9 cellular contexts compared by ENCODE assay signal in the genomic region with DNA sequence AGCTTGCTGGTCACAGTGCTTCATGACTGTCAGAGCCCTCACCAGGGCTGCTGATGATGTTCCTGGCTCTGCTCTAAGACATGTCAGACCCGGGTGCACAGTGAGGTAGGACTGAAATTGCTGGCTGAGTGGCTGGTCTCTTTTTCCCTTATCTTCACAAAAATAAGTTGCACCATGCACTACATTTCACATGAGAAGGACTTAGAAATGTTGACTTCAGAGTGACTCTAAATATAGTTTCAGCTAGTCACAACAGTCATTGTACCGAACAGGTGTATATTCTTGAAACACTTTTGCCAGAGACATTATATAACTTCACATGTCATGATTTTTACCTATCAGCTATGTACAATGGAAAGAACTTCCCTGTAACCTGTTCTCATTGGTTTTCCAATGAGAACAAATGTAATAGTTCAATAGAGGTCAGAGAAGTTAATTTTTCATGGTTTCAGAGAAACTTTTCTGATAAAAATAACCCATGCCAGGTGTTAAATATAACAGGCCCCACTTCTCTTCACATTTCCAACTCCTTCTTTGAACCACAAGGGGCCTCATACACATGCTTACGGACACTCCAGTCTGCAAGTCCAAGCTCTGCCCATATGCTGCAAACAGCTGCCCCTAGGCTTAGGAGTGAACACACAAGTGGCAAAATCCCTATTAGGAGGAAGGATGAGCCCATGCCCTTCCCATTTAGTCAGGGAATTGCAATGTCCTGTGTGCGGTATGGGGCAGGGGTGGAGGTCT.
DNase-seq lines count a peak whose midpoint lies in the region; ATAC-seq, FAIRE-seq and TF ChIP-seq lines count a peak whose summit lies in the region.
"Had no signal": no experiment of that assay in that cellular context is flagged by ENCODE, and none has a peak within 500 bp of the region (broad histone marks: within the 10 kb centered on the region; RNA-seq: fewer than 3 reads in every experiment).

No MANE protein-coding gene starts in this region.

- H3K36me3 ChIP-seq in transverse colon (no peaks in the 10 kb centered on the region), spleen (peaks cover 0 to 23% (median 2%) of the 10 kb centered on the region in 6 donors)

- POLR2A ChIA-PET in A549 (lab: Yijun Ruan, JAX): interaction anchor here (1.4 kb wide), 1 partner anchor 45 kb away, joined by 3 read pairs; no protein-coding TSS in a partner anchor

- TF ChIP-seq POLR2A in A549 (IDR thresholded peaks at IDR 0.05; ENCODE audit: low read length) (no peak), transverse colon (IDR thresholded peaks at IDR 0.05) (no peak), spleen (IDR thresholded peaks at IDR 0.05) (no peak)

- intact Hi-C loops in transverse colon (cut with DNase I; ENCODE audit: low total_unique reads) (no loop called here), spleen (cut with DNase I; ENCODE audit: low total_unique reads) (loop anchor here (5.0 kb wide), 1 partner anchor 112 kb away; no protein-coding TSS in a partner anchor)

- TF ChIP-seq EP300 in A549 (IDR thresholded peaks at IDR 0.05) (no peak), transverse colon (IDR thresholded peaks at IDR 0.05; ENCODE audit: low read depth) (no peak)

- H3K4me2 ChIP-seq in A549: no peak overlapping the region

- WGBS in A549 (ENCODE audit: missing lambda C conversion rate): 92% methylated on average over 4 of the region's 4 CpGs
- 90% methylated on average over 3 to 4 of the region's 4 CpGs for WGBS in transverse colon (ENCODE audit: low coverage in 1 of 2), 2 donors
- 84 to 90% (median 88%) methylated on average over 4 of the region's 4 CpGs for WGBS in spleen, 5 donors

- in situ Hi-C loops in transverse colon (cut with MboI; ENCODE audit: low pct_ligation_motif_present in 1 of 4, low pct_unique_long_range_greater_than_20kb in 1 of 4, low sequenced_read_pairs in 3 of 4): no loop called here

- FAIRE-seq in A549 (lab: Jason Lieb, UNC): no peak
- FAIRE-seq: frontal cortex had no signal

- H3K9me3 ChIP-seq in A549: no peaks in the 10 kb centered on the region
- H3K9me3 ChIP-seq in transverse colon: no peaks in the 10 kb centered on the region
- no peaks in the 10 kb centered on the region for H3K9me3 ChIP-seq in spleen

- DNase-seq in A549 (ENCODE audit: low read depth in 1 of 2, low spot score in 1 of 2) (peak in 1 of 2 experiments; percentile 27), LHCN-M2 (ENCODE audit: low read depth) (peak; percentile 92), transverse colon (no peak), spleen (no peak), NCI-H1694 (lab: John Stamatoyannopoulos, UW) (no peak)
- DNase-seq in activated CD8-positive, alpha-beta memory T cell treated with anti-CD3 and anti-CD28 coated beads, Interleukin-2, amount 50 U/mL, for 4 hours: no peak

- TF ChIP-seq CTCF in A549 (IDR thresholded peaks at IDR 0.05): no peak
- no peak for TF ChIP-seq CTCF in transverse colon (IDR thresholded peaks at IDR 0.05)
- TF ChIP-seq CTCF in spleen (IDR thresholded peaks at IDR 0.05 in 8 of 11, conservative IDR thresholded peaks at IDR 0.05 in 3 of 11): no peak

- TF ChIP-seq RAD21 in A549 (conservative IDR thresholded peaks at IDR 0.05 in 1 of 2, IDR thresholded peaks at IDR 0.05 in 1 of 2): no peak

- H3K27ac ChIP-seq in A549 (0 out of 6 replicates have a peak overlapping the region, but pooled peaks of 1 of the 2 experiments have one; percentile 44), transverse colon (peak overlapping the region in 2 of 4 donors; percentile 13 to 26), spleen (peak overlapping the region in 3 of 8 donors; percentile 18 to 79 (median 26))

- CTCF ChIA-PET in A549 (lab: Yijun Ruan, JAX): interaction anchor here (1.0 to 2.0 kb wide), 3 partner anchors 11 to 112 kb away, joined by 3 to 7 read pairs (median 5); no protein-coding TSS in a partner anchor

- H3K4me3 ChIP-seq in A549 (no peak overlapping the region), transverse colon (no peak overlapping the region), spleen (no peak overlapping the region)

- ATAC-seq in A549 (peak; percentile 36 to 45; a peak in 2 of 6 replicates), GM18861 (IDR thresholded peaks at IDR 0.05; ENCODE audit: unreplicated experiment) (peak; percentile 38), HG02642 (IDR thresholded peaks at IDR 0.05; ENCODE audit: poor library complexity, unreplicated experiment) (peak; percentile 76)

- H3K4me1 ChIP-seq in A549 (peaks cover 33% of the 10 kb centered on the region), transverse colon (peaks cover 0 to 24% (median 19%) of the 10 kb centered on the region in 4 donors), spleen (peaks cover 15 to 59% (median 39%) of the 10 kb centered on the region in 6 donors)

- H3K27me3 ChIP-seq in transverse colon (no peaks in the 10 kb centered on the region), spleen (replicated peaks in 1 of 7) (no peaks in the 10 kb centered on the region)

TF ChIP-seq in A549, 52 proteins besides CTCF, POLR2A, EP300 and RAD21:
- TF ChIP-seq HEYL (CRISPR knock-in tag; IDR thresholded peaks at IDR 0.05): no peak
- no peak for TF ChIP-seq RFX5 (IDR thresholded peaks at IDR 0.05)
- TF ChIP-seq, protein P1, sequence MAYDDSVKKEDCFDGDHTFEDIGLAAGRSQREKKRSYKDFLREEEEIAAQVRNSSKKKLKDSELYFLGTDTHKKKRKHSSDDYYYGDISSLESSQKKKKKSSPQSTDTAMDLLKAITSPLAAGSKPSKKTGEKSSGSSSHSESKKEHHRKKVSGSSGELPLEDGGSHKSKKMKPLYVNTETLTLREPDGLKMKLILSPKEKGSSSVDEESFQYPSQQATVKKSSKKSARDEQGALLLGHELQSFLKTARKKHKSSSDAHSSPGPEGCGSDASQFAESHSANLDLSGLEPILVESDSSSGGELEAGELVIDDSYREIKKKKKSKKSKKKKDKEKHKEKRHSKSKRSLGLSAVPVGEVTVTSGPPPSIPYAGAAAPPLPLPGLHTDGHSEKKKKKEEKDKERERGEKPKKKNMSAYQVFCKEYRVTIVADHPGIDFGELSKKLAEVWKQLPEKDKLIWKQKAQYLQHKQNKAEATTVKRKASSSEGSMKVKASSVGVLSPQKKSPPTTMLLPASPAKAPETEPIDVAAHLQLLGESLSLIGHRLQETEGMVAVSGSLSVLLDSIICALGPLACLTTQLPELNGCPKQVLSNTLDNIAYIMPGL (CRISPR knock-in tag; IDR thresholded peaks at IDR 0.05; ENCODE audit: borderline replicate concordance): no peak
- TF ChIP-seq BHLHE40 (IDR thresholded peaks at IDR 0.05; ENCODE audit: low read depth, low read length): no peak
- TF ChIP-seq SMC3 (IDR thresholded peaks at IDR 0.05): no peak
- TF ChIP-seq ZFP36 (IDR thresholded peaks at IDR 0.05; ENCODE audit: borderline replicate concordance, partially characterized antibody): no peak
- no peak for TF ChIP-seq HOXB5 (CRISPR knock-in tag; IDR thresholded peaks at IDR 0.05)
- no peak for TF ChIP-seq CBX2 (IDR thresholded peaks at IDR 0.05; ENCODE audit: borderline replicate concordance, low read depth)
- TF ChIP-seq NR3C1 (IDR thresholded peaks at IDR 0.05): no peak
- no peak for TF ChIP-seq PHF8 (IDR thresholded peaks at IDR 0.05; ENCODE audit: borderline replicate concordance, low read depth)
